Comparison of ENCODE assay signal across 14 cellular contexts in genomic region chr13:105847532-105848295, GRCh38.
DNase-seq lines count a peak whose midpoint lies in the region; ATAC-seq and TF ChIP-seq lines count a peak whose summit lies in the region.
"Had no signal": no experiment of that assay in that cellular context is flagged by ENCODE, and none has a peak within 500 bp of the region (broad histone marks: within the 10 kb centered on the region; RNA-seq: fewer than 3 reads in every experiment).

No MANE protein-coding gene starts in this region.

- no peak for ATAC-seq in GM18907 (IDR thresholded peaks at IDR 0.05; ENCODE audit: unreplicated experiment)
- ATAC-seq in activated T-cell treated with anti-CD3 and anti-CD28 coated beads, Interleukin-2, amount 50 U/mL, for 72 hours (replicated peaks in 1 of 2): no peak
- no peak for ATAC-seq in HG03342 (IDR thresholded peaks at IDR 0.05; ENCODE audit: unreplicated experiment)
- ATAC-seq: stimulated activated effector memory CD8-positive, alpha-beta T cell treated with anti-CD3 and anti-CD28 coated beads, Interleukin-12 subunit alpha, Interleukin-12 subunit beta, amount 100 ng/mL, for 72 hours; upper lobe of right lung had no signal

- H3K4me3 ChIP-seq in hepatocyte: no peak overlapping the region
- H3K4me3 ChIP-seq: right atrium auricular region, upper lobe of right lung had no signal

- H3K27ac ChIP-seq in hepatocyte: no peak overlapping the region
- H3K27ac ChIP-seq: right atrium auricular region, upper lobe of right lung, WERI-Rb-1 had no signal

- peak; percentile 2 for DNase-seq in Caki2 (ENCODE audit: low read depth)
- DNase-seq in NCI-H1417 (lab: John Stamatoyannopoulos, UW): peak; percentile 50 to 81 (median 51)
- DNase-seq in RPMI7951 (ENCODE audit: low read depth): peak; percentile 55
- peak; percentile 14 for DNase-seq in hepatocyte (ENCODE audit: low spot score)
- no peak for DNase-seq in activated T-cell treated with anti-CD3 and anti-CD28 coated beads, Interleukin-2, amount 50 U/mL, for 72 hours
- no peak for DNase-seq in LoVo (ENCODE audit: low spot score)
- DNase-seq: activated gamma-delta T cell; stimulated activated CD4-positive, alpha-beta T cell treated with anti-CD3 and anti-CD28 coated beads, Interleukin-4, amount 100 ng/mL, for 4 hours; upper lobe of right lung; WERI-Rb-1 had no signal

- no peaks in the 10 kb centered on the region for H3K27me3 ChIP-seq in hepatocyte
- H3K27me3 ChIP-seq: right atrium auricular region, upper lobe of right lung had no signal

- H3K36me3 ChIP-seq in hepatocyte (replicated peaks; ENCODE audit: insufficient read depth, low read depth): no peaks in the 10 kb centered on the region
- H3K36me3 ChIP-seq: right atrium auricular region, upper lobe of right lung, WERI-Rb-1 had no signal

- no peaks in the 10 kb centered on the region for H3K4me1 Mint-ChIP-seq in activated T-cell treated with anti-CD3 and anti-CD28 coated beads, Interleukin-2, amount 50 U/mL, for 72 hours (ENCODE audit: low read depth)
- H3K4me1 Mint-ChIP-seq: stimulated activated effector memory CD8-positive, alpha-beta T cell treated with anti-CD3 and anti-CD28 coated beads, Interleukin-12 subunit alpha, Interleukin-12 subunit beta, amount 100 ng/mL, for 72 hours had no signal

- no peaks in the 10 kb centered on the region for H3K9me3 Mint-ChIP-seq in activated T-cell treated with anti-CD3 and anti-CD28 coated beads, Interleukin-2, amount 50 U/mL, for 72 hours

- no peak for TF ChIP-seq CTCF in hepatocyte (IDR thresholded peaks at IDR 0.05; ENCODE audit: poor library complexity)

- no peak overlapping the region for H3K4me2 ChIP-seq in hepatocyte

- H3K9me3 ChIP-seq in hepatocyte (ENCODE audit: low read depth): no peaks in the 10 kb centered on the region
- H3K9me3 ChIP-seq: right atrium auricular region, upper lobe of right lung had no signal

- H3K9me2 ChIP-seq in hepatocyte (replicated peaks; ENCODE audit: insufficient read depth): no peaks in the 10 kb centered on the region

- no peaks in the 10 kb centered on the region for H4K20me1 ChIP-seq in hepatocyte (ENCODE audit: insufficient read depth, poor library complexity, severe bottlenecking)

- H3K27me3 Mint-ChIP-seq in activated T-cell treated with anti-CD3 and anti-CD28 coated beads, Interleukin-2, amount 50 U/mL, for 72 hours (ENCODE audit: low read depth): no peaks in the 10 kb centered on the region

- in situ Hi-C loops in Caki2 (cut with HindIII; ENCODE audit: low pct_unique_long_range_greater_than_20kb, low sequenced_read_pairs): no loop called here

- no peak overlapping the region for H2AFZ ChIP-seq in hepatocyte

- no peak overlapping the region for H3K27ac Mint-ChIP-seq in activated T-cell treated with anti-CD3 and anti-CD28 coated beads, Interleukin-2, amount 50 U/mL, for 72 hours
- H3K27ac Mint-ChIP-seq: stimulated activated effector memory CD8-positive, alpha-beta T cell treated with anti-CD3 and anti-CD28 coated beads, Interleukin-12 subunit alpha, Interleukin-12 subunit beta, amount 100 ng/mL, for 72 hours had no signal

- WGBS in hepatocyte (ENCODE audit: low lambda C conversion rate, missing lambda C conversion rate): 39% methylated on average over 8 of the region's 8 CpGs

- no peaks in the 10 kb centered on the region for H3K79me2 ChIP-seq in hepatocyte

- H3K4me3 Mint-ChIP-seq in activated T-cell treated with anti-CD3 and anti-CD28 coated beads, Interleukin-2, amount 50 U/mL, for 72 hours: no peak overlapping the region
- H3K4me3 Mint-ChIP-seq: stimulated activated effector memory CD8-positive, alpha-beta T cell treated with anti-CD3 and anti-CD28 coated beads, Interleukin-12 subunit alpha, Interleukin-12 subunit beta, amount 100 ng/mL, for 72 hours had no signal

- H3K36me3 Mint-ChIP-seq in activated T-cell treated with anti-CD3 and anti-CD28 coated beads, Interleukin-2, amount 50 U/mL, for 72 hours (ENCODE audit: insufficient read depth in 2 of 2): no peaks in the 10 kb centered on the region
- H3K36me3 Mint-ChIP-seq: stimulated activated effector memory CD8-positive, alpha-beta T cell treated with anti-CD3 and anti-CD28 coated beads, Interleukin-12 subunit alpha, Interleukin-12 subunit beta, amount 100 ng/mL, for 72 hours had no signal

- no peaks in the 10 kb centered on the region for H3K4me1 ChIP-seq in hepatocyte (ENCODE audit: insufficient read depth)
- H3K4me1 ChIP-seq: right atrium auricular region, upper lobe of right lung had no signal

Comparison
In these comparisons a context has a peak if more than half of its experiments do, and no peak if none do; other contexts are left out.
1. DNase-seq: peak in Caki2 (single experiment), NCI-H1417 (3 of 3), RPMI7951 (single experiment) and hepatocyte (single experiment); none in activated T-cell treated with anti-CD3 and anti-CD28 coated beads, Interleukin-2, amount 50 U/mL, for 72 hours (0 of 2) and LoVo (single experiment).